Comparison of ENCODE assay signal across 14 cellular contexts in the genomic region with DNA sequence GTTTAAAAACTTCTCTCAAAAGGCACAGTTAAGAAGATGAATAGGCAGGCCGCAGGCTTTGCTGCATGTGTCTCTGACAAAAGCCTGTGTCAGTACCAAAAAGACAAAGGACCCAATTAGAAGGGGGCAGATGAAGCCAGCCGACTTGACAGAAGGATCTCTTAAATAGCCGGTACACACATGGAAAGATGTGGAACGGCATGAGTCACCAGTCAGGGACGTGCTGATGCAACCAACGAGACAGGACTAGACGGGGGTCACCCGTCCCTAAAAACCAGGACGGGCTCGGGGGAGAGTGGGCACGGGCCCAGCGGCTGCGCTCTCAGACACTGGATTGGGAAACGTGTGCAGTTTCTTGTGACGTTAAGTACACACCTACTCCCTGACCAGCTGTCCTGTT. TPM values are rescaled to one million over a fixed set of nuclear protein-coding genes. Genes with fewer than 3 reads are reported as not detected.
DNase-seq lines count a peak whose midpoint lies in the region; ATAC-seq and TF ChIP-seq lines count a peak whose summit lies in the region.
"Had no signal": no experiment of that assay in that cellular context is flagged by ENCODE, and none has a peak within 500 bp of the region (broad histone marks: within the 10 kb centered on the region; RNA-seq: fewer than 3 reads in every experiment).

No MANE protein-coding gene starts in this region.

- WGBS in psoas muscle, 3 donors = 76 to 82% (median 78%) methylated on average over 15 of the region's 15 CpGs
- WGBS in lower leg skin, 2 donors = 78 to 90% methylated on average over 15 of the region's 15 CpGs

- TF ChIP-seq POLR2A in lower leg skin (IDR thresholded peaks at IDR 0.05) = no peak

- no peaks in the 10 kb centered on the region for H3K4me1 ChIP-seq in psoas muscle
- H3K4me1 ChIP-seq: BE2C, left ventricle myocardium inferior had no signal

- no peaks in the 10 kb centered on the region for H3K27me3 ChIP-seq in psoas muscle (ENCODE audit: insufficient read depth in 3 of 3, low read length in 2 of 3)
- H3K27me3 ChIP-seq: BE2C had no signal

- no peaks in the 10 kb centered on the region for H3K9me3 ChIP-seq in psoas muscle
- H3K9me3 ChIP-seq: BE2C, left ventricle myocardium inferior had no signal

- ATAC-seq in psoas muscle = peak in 3 of 4 donors; percentile 26 to 51 (median 38)
- no peak for ATAC-seq in HG03196 (IDR thresholded peaks at IDR 0.05; ENCODE audit: unreplicated experiment)
- no peak for ATAC-seq in GM18868 (IDR thresholded peaks at IDR 0.05; ENCODE audit: unreplicated experiment)
- ATAC-seq: activated CD8-positive, alpha-beta T cell treated with anti-CD3 and anti-CD28 coated beads, Interleukin-2, amount 10 ng/mL, durations not matched to agents 7 days and 5 days; activated T-helper 17 cell treated with anti-CD3 and anti-CD28 coated beads, Interleukin-2, amount 50 U/mL, for 72 hours had no signal

- DNase-seq in ELR (ENCODE audit: low read depth) = peak; percentile 19
- DNase-seq in fibroblast of pulmonary artery (ENCODE audit: low read depth) = peak; percentile 11
- peak in 1 of 2 donors; percentile 42 for DNase-seq in psoas muscle
- DNase-seq in NCI-H524 (lab: John Stamatoyannopoulos, UW) = no peak
- no peak for DNase-seq in lower leg skin (ENCODE audit: low spot score in 2 of 2)
- DNase-seq: activated CD8-positive, alpha-beta T cell treated with anti-CD3 and anti-CD28 coated beads, Interleukin-2, amount 10 ng/mL, durations not matched to agents 7 days and 5 days; BE2C; left ventricle myocardium inferior; NCI-H1930; NCI-H510A treated with DMSO at 0.1 percent for 48 hours had no signal

- peaks cover 3 to 89% of the 10 kb centered on the region in 2 donors for H3K36me3 ChIP-seq in psoas muscle (ENCODE audit: insufficient read depth in 1 of 2, low read depth in 1 of 2)

- no peak overlapping the region for H3K4me3 ChIP-seq in fibroblast of pulmonary artery (replicated peaks; ENCODE audit: low read depth, low read length)
- no peak overlapping the region for H3K4me3 ChIP-seq in psoas muscle
- no peak overlapping the region for H3K4me3 ChIP-seq in lower leg skin (ENCODE audit: low read depth, poor library complexity, severe bottlenecking)
- H3K4me3 ChIP-seq: left ventricle myocardium inferior had no signal

- TF ChIP-seq CTCF in fibroblast of pulmonary artery (IDR thresholded peaks at IDR 0.05; ENCODE audit: low read length, missing control alignments) (no peak), psoas muscle (IDR thresholded peaks at IDR 0.05) (no peak), lower leg skin (IDR thresholded peaks at IDR 0.05) (no peak)

- H3K27ac ChIP-seq in angular gyrus (ENCODE audit: low read depth, low read length) (peak overlapping the region; percentile 54), psoas muscle (no peak overlapping the region)
- H3K27ac ChIP-seq: left ventricle myocardium inferior had no signal

- intact Hi-C loops in psoas muscle (cut with DNase I) = no loop called here
- intact Hi-C loops in lower leg skin (cut with DNase I; ENCODE audit: low total_unique reads) = no loop called here

RNA-seq across cellular contexts. Expression of gene MMP17, which starts 34.6 kb away (rescaled TPM):
- total RNA-seq in psoas muscle (1 to 10 TPM; 1.0 to 1.4 (median 1.3) TPM), lower leg skin (10 to 100 TPM in 1 of 4 donors, 1 to 10 TPM in 3; 5.4 to 11.6 (median 5.7) TPM)
- under 1 TPM; 0.64 to 0.91 (median 0.81) TPM for polyA plus RNA-seq in psoas muscle
- total RNA-seq: activated CD8-positive, alpha-beta T cell treated with anti-CD3 and anti-CD28 coated beads, Interleukin-2, amount 10 ng/mL, durations not matched to agents 7 days and 5 days had no signal

Comparison
In these comparisons a context has a peak if more than half of its experiments do, and no peak if none do; other contexts are left out.
1. DNase-seq: peak in ELR (single experiment) and fibroblast of pulmonary artery (single experiment); none in NCI-H524 (0 of 2) and lower leg skin (0 of 2).
2. ATAC-seq: peak in psoas muscle (3 of 4); none in HG03196 (single experiment) and GM18868 (single experiment).